ENCODE assay signal across 8 cellular contexts in the genomic region with DNA sequence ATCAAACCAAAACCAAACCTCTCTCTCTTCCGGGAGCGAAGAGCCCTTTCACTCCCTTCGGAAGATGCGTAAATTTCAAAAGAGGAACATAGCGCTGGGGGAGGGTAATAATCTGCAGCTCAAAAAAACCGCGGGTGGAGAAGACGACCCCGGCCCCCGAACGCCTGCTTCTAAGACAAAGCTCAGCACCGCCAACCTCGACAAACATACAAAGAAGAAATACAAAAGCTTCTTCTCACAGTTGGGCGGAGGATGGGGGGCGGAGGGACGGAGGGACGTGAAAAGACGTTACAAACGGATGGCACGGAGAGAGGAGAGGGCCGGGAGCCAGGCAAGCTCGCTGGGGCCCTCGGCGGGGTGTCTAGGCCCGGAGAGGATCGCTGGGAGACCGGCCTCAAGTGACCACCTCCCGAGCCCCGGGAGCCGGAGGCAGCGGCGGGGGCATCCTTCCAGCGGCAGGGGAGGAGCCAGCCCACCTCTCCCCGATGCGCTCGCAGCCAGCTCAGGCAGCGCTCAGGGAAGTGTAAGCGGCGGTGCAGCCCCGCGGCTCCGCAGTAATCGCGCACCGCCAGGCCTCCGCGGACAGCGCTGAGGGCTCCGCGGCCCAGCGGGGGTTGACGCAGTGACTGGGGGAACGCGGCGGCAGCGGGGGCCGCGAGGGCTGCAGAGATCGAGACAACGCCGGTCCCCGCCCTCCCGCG. TPM values are rescaled to one million over a fixed set of nuclear protein-coding genes. Genes with fewer than 3 reads are reported as not detected.
DNase-seq lines count a peak whose midpoint lies in the region; ATAC-seq and TF ChIP-seq lines count a peak whose summit lies in the region.

No MANE protein-coding gene starts in this region.

- peak in 2 of 3 donors; percentile 53 to 74 for DNase-seq in CD4-positive, CD25-positive, alpha-beta regulatory T cell
- DNase-seq in Peyer's patch (peak; percentile 39 to 65 (median 59)), head of caudate nucleus (peak in 40 of 42 donors; percentile 12 to 76 (median 47)), osteoblast (ENCODE audit: insufficient read length, low spot score, missing footprints) (peak; percentile 88), uterus (peak; percentile 38 to 43)
- peak; percentile 52 for DNase-seq in activated naive CD4-positive, alpha-beta T cell treated with anti-CD3 and anti-CD28 coated beads, Interleukin-2, amount 50 U/mL, for 16 hours

- H3K4me1 ChIP-seq in CD4-positive, CD25-positive, alpha-beta regulatory T cell (ENCODE audit: control insufficient read depth, insufficient read depth, low read length, poor library complexity, severe bottlenecking), result peaks cover 27% of the 10 kb centered on the region
- H3K4me1 ChIP-seq in Peyer's patch (peaks cover 0 to 29% (median 5%) of the 10 kb centered on the region in 4 donors), osteoblast (ENCODE audit: insufficient read depth, low read length) (peaks cover 8% of the 10 kb centered on the region), uterus (no peaks in the 10 kb centered on the region)

- H4K20me1 ChIP-seq in osteoblast (ENCODE audit: insufficient read depth, low read length), result peaks cover 31% of the 10 kb centered on the region

- ATAC-seq in CD4-positive, CD25-positive, alpha-beta regulatory T cell (ENCODE audit: low read depth in 2 of 2), result peak; percentile 19 to 26
- ATAC-seq in GM19438 (IDR thresholded peaks at IDR 0.05; ENCODE audit: low read depth, unreplicated experiment) (peak; percentile 18), HG03520 (IDR thresholded peaks at IDR 0.05; ENCODE audit: unreplicated experiment) (peak; percentile 23)

- H3K36me3 Mint-ChIP-seq in CD4-positive, CD25-positive, alpha-beta regulatory T cell, result peaks cover 3% of the 10 kb centered on the region

- H2AFZ ChIP-seq in osteoblast (ENCODE audit: low read length), result peak overlapping the region; percentile 74

- H3K4me3 Mint-ChIP-seq in CD4-positive, CD25-positive, alpha-beta regulatory T cell, result peak overlapping the region; percentile 95 to 99 (median 99)

- H3K9me3 ChIP-seq in CD4-positive, CD25-positive, alpha-beta regulatory T cell (ENCODE audit: control insufficient read depth in 2 of 2, low read length in 2 of 2), result no peaks in the 10 kb centered on the region
- H3K9me3 ChIP-seq in Peyer's patch (no peaks in the 10 kb centered on the region), osteoblast (ENCODE audit: low read depth, low read length) (no peaks in the 10 kb centered on the region), uterus (no peaks in the 10 kb centered on the region)

- intact Hi-C loops in head of caudate nucleus (cut with DNase I), result no loop called here
- intact Hi-C loops in uterus (cut with DNase I; ENCODE audit: low total_unique reads), result no loop called here

- H3K4me1 Mint-ChIP-seq in CD4-positive, CD25-positive, alpha-beta regulatory T cell, result peaks cover 6 to 40% (median 15%) of the 10 kb centered on the region in 4 donors

- H3K36me3 ChIP-seq in CD4-positive, CD25-positive, alpha-beta regulatory T cell (ENCODE audit: control insufficient read depth, insufficient read depth, low read length), result no peaks in the 10 kb centered on the region
- H3K36me3 ChIP-seq in Peyer's patch, result no peaks in the 10 kb centered on the region
- H3K36me3 ChIP-seq in osteoblast (ENCODE audit: insufficient read depth, low read length), result no peaks in the 10 kb centered on the region
- H3K36me3 ChIP-seq in uterus, result no peaks in the 10 kb centered on the region

- peak overlapping the region; percentile 99 for H3K4me3 ChIP-seq in CD4-positive, CD25-positive, alpha-beta regulatory T cell (ENCODE audit: low read depth, low read length)
- H3K4me3 ChIP-seq in Peyer's patch (peak overlapping the region; percentile 87 to 99 (median 96)), osteoblast (ENCODE audit: insufficient read depth, low read length) (peak overlapping the region; percentile 89), uterus (peak overlapping the region; percentile 74 to 93)

- peak overlapping the region; percentile 79 for H3K4me2 ChIP-seq in osteoblast (ENCODE audit: insufficient read depth, low read length)

- H3K27me3 Mint-ChIP-seq in CD4-positive, CD25-positive, alpha-beta regulatory T cell, result no peaks in the 10 kb centered on the region

- no peaks in the 10 kb centered on the region for H3K9me3 Mint-ChIP-seq in CD4-positive, CD25-positive, alpha-beta regulatory T cell

- H3K27ac ChIP-seq in CD4-positive, CD25-positive, alpha-beta regulatory T cell (ENCODE audit: insufficient read depth, low read length, poor library complexity, severe bottlenecking), result peak overlapping the region; percentile 78
- H3K27ac ChIP-seq in Peyer's patch, result peak overlapping the region; percentile 95 to 99 (median 96)
- peak overlapping the region; percentile 63 for H3K27ac ChIP-seq in osteoblast (ENCODE audit: low read depth, low read length)
- peak overlapping the region; percentile 81 to 82 for H3K27ac ChIP-seq in uterus

- TF ChIP-seq POLR2A in Peyer's patch (IDR thresholded peaks at IDR 0.05) (no peak), uterus (IDR thresholded peaks at IDR 0.05) (no peak)

- TF ChIP-seq CTCF in Peyer's patch (IDR thresholded peaks at IDR 0.05) (no peak), osteoblast (IDR thresholded peaks at IDR 0.05; ENCODE audit: extremely low read depth, low read depth, low read length) (no peak), uterus (IDR thresholded peaks at IDR 0.05) (no peak)

- peaks cover 53% of the 10 kb centered on the region for H3K79me2 ChIP-seq in osteoblast (ENCODE audit: insufficient read depth, low read length)

- peak overlapping the region; percentile 92 to 98 (median 96) for H3K27ac Mint-ChIP-seq in CD4-positive, CD25-positive, alpha-beta regulatory T cell

- H3K27me3 ChIP-seq in CD4-positive, CD25-positive, alpha-beta regulatory T cell (ENCODE audit: control insufficient read depth, insufficient read depth, low read length), result no peaks in the 10 kb centered on the region
- H3K27me3 ChIP-seq in Peyer's patch (no peaks in the 10 kb centered on the region), osteoblast (ENCODE audit: insufficient read depth, low read length) (no peaks in the 10 kb centered on the region), uterus (no peaks in the 10 kb centered on the region)

RNA-seq across cellular contexts. Expression of gene MKRN1, which starts 0.8 kb away (rescaled TPM):
- total RNA-seq in CD4-positive, CD25-positive, alpha-beta regulatory T cell, result 127 TPM
- 100 to 1,000 TPM; 132 to 166 (median 155) TPM for polyA plus RNA-seq in CD4-positive, CD25-positive, alpha-beta regulatory T cell
- 100 to 1,000 TPM; 100 to 194 (median 105) TPM for total RNA-seq in Peyer's patch
- 69.8 and 71.6 TPM in 2 replicates for total RNA-seq in osteoblast
- 10 to 100 TPM; 11.0 to 81.6 (median 54.4) TPM for total RNA-seq in uterus

Comparison
In these comparisons a context has a peak if more than half of its experiments do, and no peak if none do; other contexts are left out.
1. Peak in every context shown above with its lines: DNase-seq, ATAC-seq, H3K4me3 ChIP-seq and H3K27ac ChIP-seq.